ENCODE assay signal across 1 cellular context in the genomic region with DNA sequence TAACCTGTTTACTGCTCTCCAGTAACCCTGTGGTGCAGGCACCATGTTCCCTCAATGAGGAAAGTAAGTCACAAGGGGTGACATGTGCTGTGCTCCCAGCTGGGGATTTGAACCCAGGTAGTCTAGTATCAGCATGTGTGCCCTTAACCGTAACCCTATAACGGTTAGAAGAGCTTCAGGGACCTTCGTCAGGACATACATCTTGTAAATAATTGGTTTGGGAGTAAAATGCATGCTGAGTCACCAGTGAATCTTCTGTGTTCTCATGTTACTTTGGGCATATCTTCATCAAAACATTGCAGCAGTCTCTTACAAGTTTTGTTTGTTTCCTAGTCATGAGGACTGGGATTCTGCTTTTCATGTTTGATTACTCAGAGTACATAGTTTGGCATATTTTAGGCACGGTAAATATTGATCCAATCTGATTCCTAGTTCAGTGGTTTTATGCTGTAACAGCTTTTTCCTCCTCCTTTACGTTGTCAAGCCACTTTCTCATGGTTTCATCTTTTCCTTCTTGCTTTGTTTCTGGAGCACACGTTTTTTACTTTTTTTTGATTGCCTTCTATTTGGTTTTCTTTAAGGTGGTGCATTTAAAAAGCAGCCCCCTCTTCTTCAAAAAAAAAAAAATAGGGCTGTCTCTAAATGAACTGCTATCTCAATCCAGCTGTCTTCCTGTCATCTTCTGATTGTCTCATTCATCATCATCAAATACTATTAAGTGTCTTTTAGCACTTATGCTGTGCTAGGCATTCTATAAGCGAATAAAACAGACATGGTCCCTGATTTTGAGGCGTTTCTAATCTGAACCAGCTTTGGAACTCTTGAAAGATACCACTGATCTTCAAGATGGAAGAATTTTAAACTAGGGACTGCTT.
A peak's percentile ranks its signal among the peaks of the same experiment; 100 is the strongest.
TF ChIP-seq lines count a peak whose summit lies in the region.

No MANE protein-coding gene starts in this region.

TF ChIP-seq in HepG2, 621 proteins besides CTCF, POLR2A, EP300 and RAD21 (continued from another document):
- TF ChIP-seq, protein P1, sequence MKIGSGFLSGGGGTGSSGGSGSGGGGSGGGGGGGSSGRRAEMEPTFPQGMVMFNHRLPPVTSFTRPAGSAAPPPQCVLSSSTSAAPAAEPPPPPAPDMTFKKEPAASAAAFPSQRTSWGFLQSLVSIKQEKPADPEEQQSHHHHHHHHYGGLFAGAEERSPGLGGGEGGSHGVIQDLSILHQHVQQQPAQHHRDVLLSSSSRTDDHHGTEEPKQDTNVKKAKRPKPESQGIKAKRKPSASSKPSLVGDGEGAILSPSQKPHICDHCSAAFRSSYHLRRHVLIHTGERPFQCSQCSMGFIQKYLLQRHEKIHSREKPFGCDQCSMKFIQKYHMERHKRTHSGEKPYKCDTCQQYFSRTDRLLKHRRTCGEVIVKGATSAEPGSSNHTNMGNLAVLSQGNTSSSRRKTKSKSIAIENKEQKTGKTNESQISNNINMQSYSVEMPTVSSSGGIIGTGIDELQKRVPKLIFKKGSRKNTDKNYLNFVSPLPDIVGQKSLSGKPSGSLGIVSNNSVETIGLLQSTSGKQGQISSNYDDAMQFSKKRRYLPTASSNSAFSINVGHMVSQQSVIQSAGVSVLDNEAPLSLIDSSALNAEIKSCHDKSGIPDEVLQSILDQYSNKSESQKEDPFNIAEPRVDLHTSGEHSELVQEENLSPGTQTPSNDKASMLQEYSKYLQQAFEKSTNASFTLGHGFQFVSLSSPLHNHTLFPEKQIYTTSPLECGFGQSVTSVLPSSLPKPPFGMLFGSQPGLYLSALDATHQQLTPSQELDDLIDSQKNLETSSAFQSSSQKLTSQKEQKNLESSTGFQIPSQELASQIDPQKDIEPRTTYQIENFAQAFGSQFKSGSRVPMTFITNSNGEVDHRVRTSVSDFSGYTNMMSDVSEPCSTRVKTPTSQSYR (CRISPR knock-in tag; IDR thresholded peaks at IDR 0.05; ENCODE audit: borderline replicate concordance) = peak; percentile 25; the same call in 1 of the 2 replicates
- TF ChIP-seq HNRNPLL (IDR thresholded peaks at IDR 0.05; ENCODE audit: low read depth, low read length, poor library complexity, severe bottlenecking) = no peak
- 0 out of 2 replicates have a peak, but pooled peaks have one; percentile 7 for TF ChIP-seq SMC3 (IDR thresholded peaks at IDR 0.05; ENCODE audit: low read length)
- TF ChIP-seq ZNF790 (CRISPR knock-in tag; IDR thresholded peaks at IDR 0.05; ENCODE audit: borderline replicate concordance) = no peak
- TF ChIP-seq MED1 (CRISPR knock-in tag; IDR thresholded peaks at IDR 0.05) = peak; percentile 30; the same call in 1 of the 2 replicates
- TF ChIP-seq ARID3A (IDR thresholded peaks at IDR 0.05; ENCODE audit: low read depth, low read length) = peak; percentile 91
- peak; percentile 87 for TF ChIP-seq SIX4 (CRISPR knock-in tag; IDR thresholded peaks at IDR 0.05)
- TF ChIP-seq FOXK1 (CRISPR knock-in tag; IDR thresholded peaks at IDR 0.05; ENCODE audit: borderline replicate concordance, low read depth) = peak; percentile 77
- TF ChIP-seq ZBTB33 (CRISPR knock-in tag; IDR thresholded peaks at IDR 0.05) = peak; percentile 17; the same call in 1 of the 2 replicates
- peak; percentile 71 for TF ChIP-seq ELF3 (CRISPR knock-in tag; IDR thresholded peaks at IDR 0.05)
- peak; percentile 29; the same call in 1 of the 2 replicates for TF ChIP-seq CEBPB (IDR thresholded peaks at IDR 0.05; ENCODE audit: borderline replicate concordance, low read depth, low read length)
- TF ChIP-seq NR2F6 (IDR thresholded peaks at IDR 0.05) = peak; percentile 26; the same call in 1 of the 2 replicates
- TF ChIP-seq NR2F6 (CRISPR knock-in tag; IDR thresholded peaks at IDR 0.05) = no peak
- TF ChIP-seq, protein P2, sequence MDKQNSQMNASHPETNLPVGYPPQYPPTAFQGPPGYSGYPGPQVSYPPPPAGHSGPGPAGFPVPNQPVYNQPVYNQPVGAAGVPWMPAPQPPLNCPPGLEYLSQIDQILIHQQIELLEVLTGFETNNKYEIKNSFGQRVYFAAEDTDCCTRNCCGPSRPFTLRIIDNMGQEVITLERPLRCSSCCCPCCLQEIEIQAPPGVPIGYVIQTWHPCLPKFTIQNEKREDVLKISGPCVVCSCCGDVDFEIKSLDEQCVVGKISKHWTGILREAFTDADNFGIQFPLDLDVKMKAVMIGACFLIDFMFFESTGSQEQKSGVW (CRISPR knock-in tag; IDR thresholded peaks at IDR 0.05; ENCODE audit: borderline replicate concordance) = no peak
- TF ChIP-seq ZNF644 (CRISPR knock-in tag; IDR thresholded peaks at IDR 0.05; ENCODE audit: low read depth) = peak; percentile 55
- no peak for TF ChIP-seq E2F2 (CRISPR knock-in tag; IDR thresholded peaks at IDR 0.05; ENCODE audit: borderline replicate concordance)
- TF ChIP-seq TEAD3 (CRISPR knock-in tag; optimal IDR thresholded peaks at IDR 0.05; ENCODE audit: borderline replicate concordance) = peak; percentile 51
